Comparison of ENCODE assay signal across 1 cellular context in genomic region chr18:13175266-13175665, GRCh38.
TF ChIP-seq lines count a peak whose summit lies in the region.

No MANE protein-coding gene starts in this region.

TF ChIP-seq in HepG2, 621 proteins besides CTCF, POLR2A, EP300 and RAD21 (continued from another document and continues in another):
- TF ChIP-seq AHDC1 (CRISPR knock-in tag; IDR thresholded peaks at IDR 0.05; ENCODE audit: borderline replicate concordance) (0 out of 2 replicates have a peak, but pooled peaks have one; percentile 21), GFI1 (CRISPR knock-in tag; IDR thresholded peaks at IDR 0.05; ENCODE audit: borderline replicate concordance) (no peak), ZNF580 (CRISPR knock-in tag; IDR thresholded peaks at IDR 0.05; ENCODE audit: borderline replicate concordance, low read depth) (no peak), ASH2L (IDR thresholded peaks at IDR 0.05; ENCODE audit: insufficient read length, low read depth, low read length) (no peak), SMAD9 (CRISPR knock-in tag; IDR thresholded peaks at IDR 0.05) (no peak), GLI4 (CRISPR knock-in tag; IDR thresholded peaks at IDR 0.05; ENCODE audit: borderline replicate concordance) (no peak), ATM (IDR thresholded peaks at IDR 0.05; ENCODE audit: borderline replicate concordance) (no peak), NCOR1 (IDR thresholded peaks at IDR 0.05; ENCODE audit: borderline replicate concordance, low read length) (no peak), MAZ (IDR thresholded peaks at IDR 0.05; ENCODE audit: borderline replicate concordance, low read depth, low read length) (no peak), MAZ (CRISPR knock-in tag; IDR thresholded peaks at IDR 0.05; ENCODE audit: low read depth) (no peak; the same call in 1 of the 2 replicates), AGO1 (IDR thresholded peaks at IDR 0.05; ENCODE audit: low read depth, low read length, poor library complexity, severe bottlenecking) (no peak), YY1 (IDR thresholded peaks at IDR 0.05; ENCODE audit: insufficient read depth, insufficient replicate concordance, low read depth, low read length) (no peak), ZNF777 (CRISPR knock-in tag; IDR thresholded peaks at IDR 0.05) (no peak), ZNF362 (CRISPR knock-in tag; IDR thresholded peaks at IDR 0.05; ENCODE audit: borderline replicate concordance) (no peak; the same call in 1 of the 2 replicates), ZBTB40 (IDR thresholded peaks at IDR 0.05) (no peak), ZBTB40 (CRISPR knock-in tag; IDR thresholded peaks at IDR 0.05) (no peak), HDAC2 (CRISPR knock-in tag; IDR thresholded peaks at IDR 0.05) (no peak), GTF2F1 (IDR thresholded peaks at IDR 0.05; ENCODE audit: low read length) (no peak), SOX5 (CRISPR knock-in tag; IDR thresholded peaks at IDR 0.05; ENCODE audit: borderline replicate concordance) (no peak), ETV6 (CRISPR knock-in tag; conservative IDR thresholded peaks at IDR 0.05) (no peak), DPF2 (CRISPR knock-in tag; IDR thresholded peaks at IDR 0.05; ENCODE audit: borderline replicate concordance, low read depth) (no peak), ZNF326 (CRISPR knock-in tag; IDR thresholded peaks at IDR 0.05; ENCODE audit: borderline replicate concordance) (no peak), SRSF4 (IDR thresholded peaks at IDR 0.05; ENCODE audit: low read depth, low read length, poor library complexity, severe bottlenecking) (no peak), SP2 (CRISPR knock-in tag; IDR thresholded peaks at IDR 0.05) (no peak), ZBTB33 (CRISPR knock-in tag; IDR thresholded peaks at IDR 0.05) (peak; percentile 57; the same call in 1 of the 2 replicates), KLF16 (CRISPR knock-in tag; IDR thresholded peaks at IDR 0.05) (no peak), ZNF552 (CRISPR knock-in tag; IDR thresholded peaks at IDR 0.05; ENCODE audit: borderline replicate concordance) (no peak), CREBL2 (CRISPR knock-in tag; IDR thresholded peaks at IDR 0.05; ENCODE audit: borderline replicate concordance) (no peak), NCOA1 (CRISPR knock-in tag; IDR thresholded peaks at IDR 0.05) (0 out of 2 replicates have a peak, but pooled peaks have one; percentile 42), ZBTB2 (CRISPR knock-in tag; IDR thresholded peaks at IDR 0.05; ENCODE audit: low read depth) (no peak), DBP (CRISPR knock-in tag; IDR thresholded peaks at IDR 0.05; ENCODE audit: not compliant biosample characterization) (no peak), ZNF563 (CRISPR knock-in tag; IDR thresholded peaks at IDR 0.05) (no peak), ATAD3A (CRISPR knock-in tag; IDR thresholded peaks at IDR 0.05) (no peak), RBAK (CRISPR knock-in tag; IDR thresholded peaks at IDR 0.05) (no peak), ZNF124 (CRISPR knock-in tag; IDR thresholded peaks at IDR 0.05) (no peak), PHF5A (CRISPR knock-in tag; IDR thresholded peaks at IDR 0.05; ENCODE audit: low read depth, unreplicated experiment) (no peak), HNF4A (CRISPR knock-in tag; IDR thresholded peaks at IDR 0.05) (0 out of 2 replicates have a peak, but pooled peaks have one; percentile 26), TBL1XR1 (IDR thresholded peaks at IDR 0.05; ENCODE audit: borderline replicate concordance, low read length, partially characterized antibody) (no peak), CEBPG (CRISPR knock-in tag; IDR thresholded peaks at IDR 0.05) (no peak), ZNF468 (CRISPR knock-in tag; IDR thresholded peaks at IDR 0.05) (no peak), KDM5B (CRISPR knock-in tag; IDR thresholded peaks at IDR 0.05; ENCODE audit: borderline replicate concordance) (0 out of 2 replicates have a peak, but pooled peaks have one; percentile 28), ELF3 (CRISPR knock-in tag; IDR thresholded peaks at IDR 0.05) (no peak)
